Comparison of ENCODE assay signal across 8 cellular contexts in genomic region chr14:100065942-100066574, GRCh38. TPM values are rescaled to one million over a fixed set of nuclear protein-coding genes. Genes with fewer than 3 reads are reported as not detected.
DNase-seq lines count a peak whose midpoint lies in the region; ATAC-seq and TF ChIP-seq lines count a peak whose summit lies in the region.

No MANE protein-coding gene starts in this region.

- H3K79me2 ChIP-seq in trophoblast cell (ENCODE audit: control insufficient read depth, insufficient read depth, low read length, poor library complexity): no peaks in the 10 kb centered on the region

- H2BK120ac ChIP-seq in trophoblast cell (ENCODE audit: insufficient read depth, low read length, poor library complexity): no peak overlapping the region

- DNase-seq in activated CD8-positive, alpha-beta memory T cell treated with anti-CD3 and anti-CD28 coated beads for 24 hours: peak; percentile 82
- DNase-seq in left colon: peak in 1 of 2 donors; percentile 48
- peak; percentile 41 for DNase-seq in stomach
- no peak for DNase-seq in posterior cingulate gyrus
- no peak for DNase-seq in trophoblast cell
- no peak for DNase-seq in NCI-H2171 treated with DMSO at 0.1 percent for 48 hours (lab: John Stamatoyannopoulos, UW)

- no peak overlapping the region for H3K23ac ChIP-seq in trophoblast cell (ENCODE audit: low read length)

- no peak overlapping the region for H3K18ac ChIP-seq in trophoblast cell (ENCODE audit: low read length)

- TF ChIP-seq EP300 in stomach (IDR thresholded peaks at IDR 0.05): no peak

- no peaks in the 10 kb centered on the region for H3K27me3 ChIP-seq in stomach
- no peaks in the 10 kb centered on the region for H3K27me3 ChIP-seq in trophoblast cell (ENCODE audit: insufficient read depth, low read length)

- H3K36me3 ChIP-seq in stomach (no peaks in the 10 kb centered on the region), trophoblast cell (ENCODE audit: control insufficient read depth in 1 of 2, insufficient read depth in 2 of 2, low read length in 2 of 2) (no peaks in the 10 kb centered on the region)

- H2AK5ac ChIP-seq in trophoblast cell (ENCODE audit: low read length): no peak overlapping the region

- H3K4me3 ChIP-seq in stomach (peak overlapping the region; percentile 10 to 31 (median 20)), trophoblast cell (ENCODE audit: low read depth, low read length) (no peak overlapping the region)

- H3K27ac ChIP-seq in stomach (peak overlapping the region; percentile 23 to 84 (median 74)), trophoblast cell (ENCODE audit: low read depth, low read length) (no peak overlapping the region)

- no peak overlapping the region for H4K12ac ChIP-seq in trophoblast cell (ENCODE audit: low read depth, low read length)

- ATAC-seq in GM19351 (IDR thresholded peaks at IDR 0.05; ENCODE audit: unreplicated experiment): peak; percentile 35
- peak; percentile 37 for ATAC-seq in HG03460 (IDR thresholded peaks at IDR 0.05; ENCODE audit: unreplicated experiment)
- peak; percentile 52 for ATAC-seq in left colon

- no peak overlapping the region for H4K8ac ChIP-seq in trophoblast cell (ENCODE audit: low read depth, low read length)

- no peak for TF ChIP-seq CTCF in stomach (IDR thresholded peaks at IDR 0.05)

- intact Hi-C loops in left colon (cut with DNase I, micrococcal nuclease): no loop called here
- intact Hi-C loops in stomach (cut with DNase I; ENCODE audit: low total_unique reads): no loop called here
- intact Hi-C loops in posterior cingulate gyrus (cut with DNase I): no loop called here

- no peak overlapping the region for H2AFZ ChIP-seq in trophoblast cell (ENCODE audit: insufficient read depth, low read length, poor library complexity)

- no peak overlapping the region for H3K14ac ChIP-seq in trophoblast cell (ENCODE audit: low read length)

- no peak overlapping the region for H2BK5ac ChIP-seq in trophoblast cell (ENCODE audit: low read depth, low read length, poor library complexity)

- no peak overlapping the region for H4K91ac ChIP-seq in trophoblast cell (ENCODE audit: low read depth, low read length)

- no peak overlapping the region for H3K4me2 ChIP-seq in trophoblast cell (ENCODE audit: low read length)

- no peak overlapping the region for H3K9ac ChIP-seq in trophoblast cell (ENCODE audit: low read length)

- no peaks in the 10 kb centered on the region for H3K9me3 ChIP-seq in stomach
- peaks cover 2% of the 10 kb centered on the region for H3K9me3 ChIP-seq in trophoblast cell (ENCODE audit: insufficient read depth, low read depth, low read length)

- 71 to 84% (median 83%) methylated on average over 10 of the region's 10 CpGs for WGBS in stomach, 5 donors
- no CpG with 5 or more reads among the region's 10 CpGs for WGBS in trophoblast cell (ENCODE audit: extremely low coverage, insufficient coverage, insufficient read length)

- H3K4ac ChIP-seq in trophoblast cell (ENCODE audit: low read depth, low read length): no peak overlapping the region

- H2BK12ac ChIP-seq in trophoblast cell (ENCODE audit: low read length): no peak overlapping the region

- H3K4me1 ChIP-seq in stomach: peaks cover 15 to 55% (median 26%) of the 10 kb centered on the region in 4 donors
- H3K4me1 ChIP-seq in trophoblast cell (ENCODE audit: control insufficient read depth in 1 of 2, insufficient read depth in 2 of 2, low read length in 2 of 2): peaks cover 13 to 22% of the 10 kb centered on the region in 2 experiments

- H3K79me1 ChIP-seq in trophoblast cell (ENCODE audit: low read length): peaks cover 2% of the 10 kb centered on the region

- no peak for TF ChIP-seq POLR2A in stomach (IDR thresholded peaks at IDR 0.05)

RNA-seq across cellular contexts. Expression of gene EVL, which starts 0.8 kb away (rescaled TPM):
- total RNA-seq in left colon (10 to 100 TPM in 1 of 2 donors, 1 to 10 TPM in 1; 9.7 to 25.0 TPM), stomach (100 to 1,000 TPM in 1 of 5 donors, 10 to 100 TPM in 4; 23.3 to 111 (median 32.6) TPM)
- 10 to 100 TPM; 35.7 to 64.9 (median 43.7) TPM for polyA plus RNA-seq in stomach
- 31.4 and 32.7 TPM in 2 replicates for polyA plus RNA-seq in trophoblast cell (2013)

Comparison
In these comparisons a context has a peak if more than half of its experiments do, and no peak if none do; other contexts are left out.
1. DNase-seq: peak in activated CD8-positive, alpha-beta memory T cell treated with anti-CD3 and anti-CD28 coated beads for 24 hours (single experiment) and stomach (single experiment); none in posterior cingulate gyrus (0 of 10), trophoblast cell (0 of 2) and NCI-H2171 treated with DMSO at 0.1 percent for 48 hours (single experiment).
2. Peak in every context shown above with its lines, with median percentiles within 50 percentile points of each other: ATAC-seq.